ENCODE assay signal across 12 cellular contexts in genomic region chr1:94949681-94950661, GRCh38. TPM values are rescaled to one million over a fixed set of nuclear protein-coding genes. Genes with fewer than 3 reads are reported as not detected.
DNase-seq lines count a peak whose midpoint lies in the region; ATAC-seq and TF ChIP-seq lines count a peak whose summit lies in the region.
"Had no signal": no experiment of that assay in that cellular context is flagged by ENCODE, and none has a peak within 500 bp of the region (broad histone marks: within the 10 kb centered on the region; RNA-seq: fewer than 3 reads in every experiment).

No MANE protein-coding gene starts in this region.

- no peaks in the 10 kb centered on the region for H3K4me1 Mint-ChIP-seq in activated naive CD4-positive, alpha-beta T cell treated with anti-CD3 and anti-CD28 coated beads, Interleukin-2, amount 10 ng/mL, durations not matched to agents 7 days and 5 days

- TF ChIP-seq CTCF in RWPE1 (conservative IDR thresholded peaks at IDR 0.05; ENCODE audit: low read depth): no peak

- H3K27ac Mint-ChIP-seq in activated naive CD4-positive, alpha-beta T cell treated with anti-CD3 and anti-CD28 coated beads, Interleukin-2, amount 10 ng/mL, durations not matched to agents 7 days and 5 days: no peak overlapping the region

- POLR2A ChIA-PET in RWPE1 (lab: Yijun Ruan, JAX; ENCODE audit: low non-redundant PET): no interaction called here

- CTCF ChIA-PET in activated naive CD4-positive, alpha-beta T cell treated with anti-CD3 and anti-CD28 coated beads, Interleukin-2, amount 10 ng/mL, durations not matched to agents 7 days and 5 days (lab: Charles Lee): no interaction called here
- CTCF ChIA-PET in RWPE1 (lab: Yijun Ruan, JAX): interaction anchor here (0.6 kb wide), 1 partner anchor 375 kb away, joined by 3 read pairs; no protein-coding TSS in a partner anchor

- ATAC-seq in GM21526 (IDR thresholded peaks at IDR 0.05; ENCODE audit: low FRiP score, unreplicated experiment): no peak

- peak; percentile 97 for DNase-seq in A172 (ENCODE audit: low spot score)
- DNase-seq in LHCN-M2 (ENCODE audit: low read depth): peak; percentile 80
- DNase-seq in NCI-H526 treated with DMSO at 0.1 percent for 48 hours (lab: John Stamatoyannopoulos, UW): peak; percentile 92
- peak; percentile 52 for DNase-seq in fibroblast of peridontal ligament (ENCODE audit: extremely low read depth)
- DNase-seq in activated naive CD4-positive, alpha-beta T cell treated with anti-CD3 and anti-CD28 coated beads, Interleukin-2, amount 10 ng/mL, durations not matched to agents 7 days and 5 days: no peak
- DNase-seq in stimulated activated CD4-positive, alpha-beta T cell treated with anti-CD3 and anti-CD28 coated beads, Interleukin-4, amount 100 ng/mL, for 1 hour: no peak
- DNase-seq in RWPE1 (ENCODE audit: low spot score): no peak
- DNase-seq: 8988T, KBM-7, SW 1271 had no signal

- H3K9me3 Mint-ChIP-seq in activated naive CD4-positive, alpha-beta T cell treated with anti-CD3 and anti-CD28 coated beads, Interleukin-2, amount 10 ng/mL, durations not matched to agents 7 days and 5 days: no peaks in the 10 kb centered on the region

- no peak overlapping the region for H3K27ac ChIP-seq in RWPE1
- H3K27ac ChIP-seq: right atrium auricular region had no signal

- no peaks in the 10 kb centered on the region for H3K27me3 Mint-ChIP-seq in activated naive CD4-positive, alpha-beta T cell treated with anti-CD3 and anti-CD28 coated beads, Interleukin-2, amount 10 ng/mL, durations not matched to agents 7 days and 5 days

- H3K4me3 Mint-ChIP-seq in activated naive CD4-positive, alpha-beta T cell treated with anti-CD3 and anti-CD28 coated beads, Interleukin-2, amount 10 ng/mL, durations not matched to agents 7 days and 5 days: no peak overlapping the region

- no peaks in the 10 kb centered on the region for H3K36me3 Mint-ChIP-seq in activated naive CD4-positive, alpha-beta T cell treated with anti-CD3 and anti-CD28 coated beads, Interleukin-2, amount 10 ng/mL, durations not matched to agents 7 days and 5 days

RNA-seq across cellular contexts. Expression of gene CNN3, which starts 23.1 kb away (rescaled TPM):
- 227 and 277 TPM in 2 replicates for total RNA-seq in A172 (2014; rRNA removed; shearing (Covaris generic))
- total RNA-seq in LHCN-M2 (2014; rRNA removed): 513 and 547 TPM in 2 replicates
- 664 TPM for polyA plus RNA-seq in LHCN-M2 (2012)

Comparison
In these comparisons a context has a peak if more than half of its experiments do, and no peak if none do; other contexts are left out.
1. DNase-seq: peak in A172 (single experiment), LHCN-M2 (single experiment), NCI-H526 treated with DMSO at 0.1 percent for 48 hours (single experiment) and fibroblast of peridontal ligament (single experiment); none in activated naive CD4-positive, alpha-beta T cell treated with anti-CD3 and anti-CD28 coated beads, Interleukin-2, amount 10 ng/mL, durations not matched to agents 7 days and 5 days (single experiment), stimulated activated CD4-positive, alpha-beta T cell treated with anti-CD3 and anti-CD28 coated beads, Interleukin-4, amount 100 ng/mL, for 1 hour (single experiment) and RWPE1 (single experiment).